In the genomic region with DNA sequence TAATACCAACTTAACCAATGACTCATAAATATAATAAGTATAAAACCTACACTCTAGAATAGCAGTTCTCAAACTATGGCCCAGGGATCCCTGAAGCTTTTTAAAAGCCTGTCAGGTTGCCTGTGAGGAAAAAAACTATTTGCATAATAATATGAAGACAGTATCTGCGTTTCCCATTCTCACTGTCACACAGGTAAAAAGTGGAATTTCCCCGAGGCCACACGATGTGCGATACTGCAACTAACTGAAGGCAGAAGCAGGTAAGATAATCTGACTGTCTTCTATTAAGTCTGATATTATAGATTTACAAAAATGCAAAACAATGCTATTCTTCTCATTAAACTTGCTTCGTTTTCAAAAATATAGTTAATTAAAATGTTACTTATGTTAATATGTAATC, we compare ENCODE assay signal across 21 cellular contexts. TPM values are rescaled to one million over a fixed set of nuclear protein-coding genes. Genes with fewer than 3 reads are reported as not detected.
"Had no signal": no experiment of that assay in that cellular context is flagged by ENCODE, and none has a peak within 500 bp of the region (broad histone marks: within the 10 kb centered on the region; RNA-seq: fewer than 3 reads in every experiment).

No MANE protein-coding gene starts in this region.

- H3K9me3 ChIP-seq: ascending aorta, lower lobe of right lung, spleen, tibial nerve had no signal

- H3K36me3 ChIP-seq: ascending aorta, lower lobe of right lung, tibial nerve had no signal

- H3K27ac ChIP-seq: lower lobe of right lung, spleen, tibial nerve had no signal

- H3K27me3 ChIP-seq: ascending aorta, spleen, tibial nerve had no signal

- DNase-seq: activated CD4-positive, alpha-beta T cell treated with anti-CD3 and anti-CD28 coated beads for 48 hours; activated CD4-positive, alpha-beta T cell treated with anti-CD3 and anti-CD28 coated beads, Interleukin-2, amount 50 U/mL, for 48 hours; activated CD8-positive, alpha-beta memory T cell treated with anti-CD3 and anti-CD28 coated beads for 24 hours; activated gamma-delta T cell; activated naive CD4-positive, alpha-beta T cell treated with anti-CD3 and anti-CD28 coated beads, Interleukin-2, amount 10 ng/mL, durations not matched to agents 7 days and 5 days; activated naive CD8-positive, alpha-beta T cell treated with anti-CD3 and anti-CD28 coated beads, Interleukin-2, amount 10 ng/mL, durations not matched to agents 7 days and 5 days; cortex of kidney; effector memory CD8-positive, alpha-beta T cell; erythroblast; head of caudate nucleus; kidney glomerular epithelial cell; lower lobe of right lung; mesenchymal stem cell; natural killer cell; posterior cingulate gyrus; spleen; stimulated activated naive CD4-positive, alpha-beta T cell treated with Interleukin-2 at 50 U/mL for 16 hours had no signal

- H3K4me3 ChIP-seq: ascending aorta, lower lobe of right lung, spleen, tibial nerve had no signal

- ATAC-seq: effector memory CD8-positive, alpha-beta T cell; left lobe of liver; lower lobe of right lung; natural killer cell; sciatic nerve had no signal

RNA-seq across cellular contexts. Expression of a gene that starts 52.5 kb away (rescaled TPM):
- total RNA-seq: ascending aorta had no signal
